In genomic region chr6:27332692-27333641, GRCh38 we compare ENCODE assay signal across 9 cellular contexts. TPM values are rescaled to one million over a fixed set of nuclear protein-coding genes. Genes with fewer than 3 reads are reported as not detected.
A peak's percentile ranks its signal among the peaks of the same experiment; 100 is the strongest.
DNase-seq lines count a peak whose midpoint lies in the region; ATAC-seq and TF ChIP-seq lines count a peak whose summit lies in the region.
"Had no signal": no experiment of that assay in that cellular context is flagged by ENCODE, and none has a peak within 500 bp of the region (broad histone marks: within the 10 kb centered on the region; RNA-seq: fewer than 3 reads in every experiment).

No MANE protein-coding gene starts in this region.

- H3K27me3 ChIP-seq in AG04450 (ENCODE audit: control insufficient read depth, insufficient read depth, low read length): no peaks in the 10 kb centered on the region
- no peaks in the 10 kb centered on the region for H3K27me3 ChIP-seq in GM23338 (ENCODE audit: insufficient read depth)
- H3K27me3 ChIP-seq in iPS-18a (ENCODE audit: control insufficient read depth, insufficient read depth, low read length): no peaks in the 10 kb centered on the region
- no peaks in the 10 kb centered on the region for H3K27me3 ChIP-seq in ascending aorta

- H3K4me1 ChIP-seq in GM23338 (ENCODE audit: insufficient read depth) (peaks cover 4% of the 10 kb centered on the region; the same call in 1 of the 2 replicates), iPS-18a (ENCODE audit: control insufficient read depth, low read depth, low read length) (no peaks in the 10 kb centered on the region), ascending aorta (no peaks in the 10 kb centered on the region)

- H2AFZ ChIP-seq in GM23338: peak overlapping the region; percentile 77

- H3K9me3 ChIP-seq in AG04450 (ENCODE audit: control insufficient read depth, insufficient read depth, low read length): no peaks in the 10 kb centered on the region; the same call in 1 of the 2 replicates
- H3K9me3 ChIP-seq in iPS-18a (ENCODE audit: control insufficient read depth, low read depth, low read length): no peaks in the 10 kb centered on the region
- H3K9me3 ChIP-seq in ascending aorta: no peaks in the 10 kb centered on the region
- H3K9me3 ChIP-seq: mucosa of descending colon had no signal

- no peaks in the 10 kb centered on the region for H3K36me3 ChIP-seq in GM23338 (ENCODE audit: insufficient read depth)
- no peaks in the 10 kb centered on the region for H3K36me3 ChIP-seq in iPS-18a (ENCODE audit: control insufficient read depth, low read depth, low read length)
- no peaks in the 10 kb centered on the region for H3K36me3 ChIP-seq in ascending aorta

- CTCF ChIA-PET in AG04450 (lab: Charles Lee): interaction anchor here (0.6 kb wide), 1 partner anchor 180 kb away, joined by 7 read pairs; no protein-coding TSS in a partner anchor
- CTCF ChIA-PET in activated naive CD4-positive, alpha-beta T cell treated with anti-CD3 and anti-CD28 coated beads for 36 hours (lab: Charles Lee): no interaction called here

- no peak overlapping the region for H3K27ac ChIP-seq in AG04450 (ENCODE audit: low read depth, low read length)
- H3K27ac ChIP-seq in GM23338 (ENCODE audit: low read depth): no peak overlapping the region
- no peak overlapping the region for H3K27ac ChIP-seq in iPS-18a (ENCODE audit: low read length)
- no peak overlapping the region for H3K27ac ChIP-seq in ascending aorta

- TF ChIP-seq CTCF in AG04450 (IDR thresholded peaks at IDR 0.05; ENCODE audit: low read depth, low read length) (no peak), GM23338 (conservative IDR thresholded peaks at IDR 0.05; ENCODE audit: low read depth in 2 of 2) (no peak), ascending aorta (IDR thresholded peaks at IDR 0.05) (no peak)

- H3K4me3 ChIP-seq in AG04450 (ENCODE audit: low read depth, low read length): peak overlapping the region; percentile 48
- H3K4me3 ChIP-seq in GM23338: peak overlapping the region; percentile 64
- H3K4me3 ChIP-seq in iPS-18a (ENCODE audit: low read length): peak overlapping the region; percentile 100
- no peak overlapping the region for H3K4me3 ChIP-seq in ascending aorta
- H3K4me3 ChIP-seq: mucosa of descending colon had no signal

- peaks cover 9% of the 10 kb centered on the region for H3K9me3 Mint-ChIP-seq in GM23338
- H3K9me3 Mint-ChIP-seq in activated naive CD4-positive, alpha-beta T cell treated with anti-CD3 and anti-CD28 coated beads for 36 hours: peaks cover 3% of the 10 kb centered on the region

- ATAC-seq in GM23338: peak; percentile 83
- ATAC-seq: mucosa of descending colon had no signal

- H4K20me1 ChIP-seq in GM23338 (replicated peaks; ENCODE audit: insufficient read depth): no peaks in the 10 kb centered on the region

- DNase-seq in AG04450 (ENCODE audit: low read depth, low spot score) (peak; percentile 18), GM23338 (ENCODE audit: low spot score) (peak; percentile 77), OCI-M2 (lab: John Stamatoyannopoulos, UW; ENCODE audit: unreplicated experiment) (peak; percentile 85), DMS153 treated with DMSO at 0.1 percent for 48 hours (lab: John Stamatoyannopoulos, UW; ENCODE audit: unreplicated experiment) (no peak), ascending aorta (ENCODE audit: low spot score in 2 of 2) (no peak)
- DNase-seq in activated naive CD4-positive, alpha-beta T cell treated with anti-CD3 and anti-CD28 coated beads for 36 hours: peak; percentile 59
- peak; percentile 35 to 41 for DNase-seq in stimulated activated CD4-positive, alpha-beta T cell treated with anti-CD3 and anti-CD28 coated beads, Interleukin-4, amount 100 ng/mL, for 48 hours (ENCODE audit: low read depth in 2 of 2)

- peaks cover 14% of the 10 kb centered on the region for H3K27me3 Mint-ChIP-seq in GM23338 (ENCODE audit: insufficient read depth, low read depth, poor library complexity)
- peaks cover 30% of the 10 kb centered on the region for H3K27me3 Mint-ChIP-seq in activated naive CD4-positive, alpha-beta T cell treated with anti-CD3 and anti-CD28 coated beads for 36 hours (ENCODE audit: low read depth)

- POLR2A ChIA-PET in AG04450 (lab: Yijun Ruan, JAX): no interaction called here

- peak overlapping the region; percentile 97 for H3K4me3 Mint-ChIP-seq in GM23338
- H3K4me3 Mint-ChIP-seq in activated naive CD4-positive, alpha-beta T cell treated with anti-CD3 and anti-CD28 coated beads for 36 hours: peak overlapping the region; percentile 81

- H3K27ac Mint-ChIP-seq in GM23338: peak overlapping the region; percentile 77
- H3K27ac Mint-ChIP-seq in activated naive CD4-positive, alpha-beta T cell treated with anti-CD3 and anti-CD28 coated beads for 36 hours: peak overlapping the region; percentile 87

- H3K36me3 Mint-ChIP-seq in GM23338 (ENCODE audit: low read depth): peaks cover 2% of the 10 kb centered on the region; the same call in 1 of the 3 replicates
- H3K36me3 Mint-ChIP-seq in activated naive CD4-positive, alpha-beta T cell treated with anti-CD3 and anti-CD28 coated beads for 36 hours (ENCODE audit: low read depth): no peaks in the 10 kb centered on the region

- H3F3A ChIP-seq in GM23338 (replicated peaks; ENCODE audit: low read depth): no peaks in the 10 kb centered on the region

- peak overlapping the region; percentile 74 for H3K9ac ChIP-seq in iPS-18a (ENCODE audit: low read length)

- intact Hi-C loops in activated naive CD4-positive, alpha-beta T cell treated with anti-CD3 and anti-CD28 coated beads for 36 hours (cut with micrococcal nuclease): loop anchor here (2.0 kb wide), 1 partner anchor 140 kb away; the partner anchor contains the start of gene ZNF184
- intact Hi-C loops in ascending aorta (cut with DNase I): no loop called here

- H3K4me2 ChIP-seq in GM23338: peak overlapping the region; percentile 84

- H3K9me2 ChIP-seq in GM23338 (ENCODE audit: insufficient read depth): no peaks in the 10 kb centered on the region

- H3K4me1 Mint-ChIP-seq in GM23338: peaks cover 8% of the 10 kb centered on the region; the same call in 2 of the 3 replicates
- peaks cover 5% of the 10 kb centered on the region for H3K4me1 Mint-ChIP-seq in activated naive CD4-positive, alpha-beta T cell treated with anti-CD3 and anti-CD28 coated beads for 36 hours (ENCODE audit: low read depth)

- H3K79me2 ChIP-seq in GM23338 (replicated peaks; ENCODE audit: insufficient read depth): no peaks in the 10 kb centered on the region

TF ChIP-seq in GM23338, 12 proteins besides CTCF, POLR2A, EP300 and RAD21 (continues in another document):
- TF ChIP-seq ZNF331 (CRISPR knock-in tag; IDR thresholded peaks at IDR 0.05; ENCODE audit: low read depth) (no peak), STAT1 (IDR thresholded peaks at IDR 0.05; ENCODE audit: unreplicated experiment) (no peak), CREB1 (CRISPR knock-in tag; IDR thresholded peaks at IDR 0.05; ENCODE audit: low read depth) (peak; percentile 50; the same call in 1 of the 2 replicates), ZNF114 (CRISPR knock-in tag; IDR thresholded peaks at IDR 0.05) (no peak), ETS1 (IDR thresholded peaks at IDR 0.05) (0 out of 2 replicates have a peak, but pooled peaks have one; percentile 34)

RNA-seq across cellular contexts. Expression of gene POM121L2, which starts 20.9 kb away (rescaled TPM):
- polyA plus RNA-seq in AG04450 (2011; rRNA removed) (not detected in 2 replicates), GM23338 (2016; fragmentation: Nextera tagmentation; extraction: Ambion mirVana) (0.13 TPM in 1 of 2 replicates, not detected in the other)
- polyA minus RNA-seq in AG04450 (2011; rRNA and poly(A)+ RNA removed): not detected in 2 replicates
- total RNA-seq in GM23338 (2014; rRNA removed; shearing (Covaris generic)): 0.07 TPM in 1 of 2 replicates, not detected in the other
- total RNA-seq in activated naive CD4-positive, alpha-beta T cell treated with anti-CD3 and anti-CD28 coated beads for 36 hours: not detected
- not detected for total RNA-seq in ascending aorta

RNA-seq across cellular contexts. Expression of gene ZNF391, which starts 55.6 kb away (rescaled TPM):
- polyA plus RNA-seq in AG04450 (2011; rRNA removed): 0.62 and 1.2 TPM in 2 replicates
- polyA minus RNA-seq in AG04450 (2011; rRNA and poly(A)+ RNA removed): 0.41 and 0.74 TPM in 2 replicates
- total RNA-seq in GM23338 (2014; rRNA removed; shearing (Covaris generic)): 12.6 and 22.5 TPM in 2 replicates
- polyA plus RNA-seq in GM23338 (2016; fragmentation: Nextera tagmentation; extraction: Ambion mirVana): 10.8 and 11.4 TPM in 2 replicates
- 1 to 10 TPM; 3.1 to 3.3 TPM for total RNA-seq in activated naive CD4-positive, alpha-beta T cell treated with anti-CD3 and anti-CD28 coated beads for 36 hours
- 0.75 TPM for total RNA-seq in ascending aorta

Comparison
In these comparisons a context has a peak if more than half of its experiments do, and no peak if none do; other contexts are left out.
1. DNase-seq: peak in AG04450 (single experiment), GM23338 (single experiment), OCI-M2 (single experiment), activated naive CD4-positive, alpha-beta T cell treated with anti-CD3 and anti-CD28 coated beads for 36 hours (single experiment) and stimulated activated CD4-positive, alpha-beta T cell treated with anti-CD3 and anti-CD28 coated beads, Interleukin-4, amount 100 ng/mL, for 48 hours (2 of 2); none in DMS153 treated with DMSO at 0.1 percent for 48 hours (single experiment) and ascending aorta (0 of 2).
2. H3K4me3 ChIP-seq: peak in AG04450 (single experiment), GM23338 (single experiment) and iPS-18a (single experiment); none in ascending aorta (0 of 2).